1 cellular context compared by ENCODE assay signal in the genomic region with DNA sequence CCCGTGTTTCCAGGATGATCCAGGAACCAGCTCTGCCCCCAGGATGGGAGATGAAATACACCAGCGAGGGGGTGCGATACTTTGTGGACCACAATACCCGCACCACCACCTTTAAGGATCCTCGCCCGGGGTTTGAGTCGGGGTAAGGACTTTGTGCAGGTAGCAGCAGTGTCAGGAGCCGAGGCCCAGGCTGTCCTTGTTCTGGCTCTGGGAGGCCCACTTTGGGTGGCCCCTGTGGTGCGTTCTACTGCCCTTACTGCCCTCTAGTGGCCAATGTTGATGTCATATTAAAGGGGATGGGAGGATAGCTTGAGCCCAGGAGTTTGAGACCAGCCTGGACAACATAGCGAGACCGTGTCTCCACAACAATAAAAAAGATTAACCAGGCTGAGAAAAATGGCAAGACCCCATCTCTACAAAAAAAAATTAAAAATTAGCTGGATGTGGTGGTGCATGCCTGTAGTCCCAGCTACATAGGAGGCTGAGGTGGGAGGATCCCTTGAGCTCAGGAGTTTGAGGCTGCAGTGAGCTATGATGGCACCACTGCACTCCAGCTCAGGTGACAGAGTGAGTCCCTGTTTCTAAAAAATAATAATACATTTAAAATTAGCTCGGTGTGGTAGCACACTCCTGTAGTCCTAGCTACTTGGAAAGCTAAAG.
TF ChIP-seq lines count a peak whose summit lies in the region.

No MANE protein-coding gene starts in this region.

TF ChIP-seq in HepG2, 621 proteins besides CTCF, POLR2A, EP300 and RAD21 (continued from another document and continues in another):
- no peak for TF ChIP-seq ZNF503 (CRISPR knock-in tag; IDR thresholded peaks at IDR 0.05)
- 0 out of 2 replicates have a peak, but pooled peaks have one; percentile 61 for TF ChIP-seq ZNF414 (CRISPR knock-in tag; IDR thresholded peaks at IDR 0.05)
- TF ChIP-seq, protein P1, sequence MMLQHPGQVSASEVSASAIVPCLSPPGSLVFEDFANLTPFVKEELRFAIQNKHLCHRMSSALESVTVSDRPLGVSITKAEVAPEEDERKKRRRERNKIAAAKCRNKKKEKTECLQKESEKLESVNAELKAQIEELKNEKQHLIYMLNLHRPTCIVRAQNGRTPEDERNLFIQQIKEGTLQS (CRISPR knock-in tag; IDR thresholded peaks at IDR 0.05), result no peak
- TF ChIP-seq PRPF4 (IDR thresholded peaks at IDR 0.05; ENCODE audit: low read depth, low read length, poor library complexity, severe bottlenecking), result no peak
- TF ChIP-seq ZNF598 (CRISPR knock-in tag; IDR thresholded peaks at IDR 0.05; ENCODE audit: borderline replicate concordance), result no peak
- TF ChIP-seq NCOA1 (CRISPR knock-in tag; IDR thresholded peaks at IDR 0.05), result 0 out of 2 replicates have a peak, but pooled peaks have one; percentile 39
- TF ChIP-seq GFI1 (CRISPR knock-in tag; IDR thresholded peaks at IDR 0.05; ENCODE audit: borderline replicate concordance), result peak; percentile 97
- no peak for TF ChIP-seq LBX2 (CRISPR knock-in tag; IDR thresholded peaks at IDR 0.05; ENCODE audit: borderline replicate concordance)
- TF ChIP-seq RBM22 (optimal IDR thresholded peaks at IDR 0.05; ENCODE audit: low read length), result no peak
- TF ChIP-seq ZFP36L2 (CRISPR knock-in tag; IDR thresholded peaks at IDR 0.05), result no peak
- TF ChIP-seq, protein P2, sequence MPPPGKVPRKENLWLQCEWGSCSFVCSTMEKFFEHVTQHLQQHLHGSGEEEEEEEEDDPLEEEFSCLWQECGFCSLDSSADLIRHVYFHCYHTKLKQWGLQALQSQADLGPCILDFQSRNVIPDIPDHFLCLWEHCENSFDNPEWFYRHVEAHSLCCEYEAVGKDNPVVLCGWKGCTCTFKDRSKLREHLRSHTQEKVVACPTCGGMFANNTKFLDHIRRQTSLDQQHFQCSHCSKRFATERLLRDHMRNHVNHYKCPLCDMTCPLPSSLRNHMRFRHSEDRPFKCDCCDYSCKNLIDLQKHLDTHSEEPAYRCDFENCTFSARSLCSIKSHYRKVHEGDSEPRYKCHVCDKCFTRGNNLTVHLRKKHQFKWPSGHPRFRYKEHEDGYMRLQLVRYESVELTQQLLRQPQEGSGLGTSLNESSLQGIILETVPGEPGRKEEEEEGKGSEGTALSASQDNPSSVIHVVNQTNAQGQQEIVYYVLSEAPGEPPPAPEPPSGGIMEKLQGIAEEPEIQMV (CRISPR knock-in tag; IDR thresholded peaks at IDR 0.05; ENCODE audit: low read depth), result peak; percentile 45; the same call in 1 of the 2 replicates
- TF ChIP-seq TERF1 (CRISPR knock-in tag; IDR thresholded peaks at IDR 0.05), result no peak
- no peak for TF ChIP-seq ZNF3 (CRISPR knock-in tag; IDR thresholded peaks at IDR 0.05)
- TF ChIP-seq REPIN1 (CRISPR knock-in tag; IDR thresholded peaks at IDR 0.05; ENCODE audit: borderline replicate concordance, low read depth), result no peak
- no peak for TF ChIP-seq ZBTB8A (CRISPR knock-in tag; IDR thresholded peaks at IDR 0.05; ENCODE audit: borderline replicate concordance, low read depth)
- TF ChIP-seq FOXP1 (IDR thresholded peaks at IDR 0.05), result no peak
- no peak for TF ChIP-seq FOXP1 (CRISPR knock-in tag; IDR thresholded peaks at IDR 0.05)
- TF ChIP-seq PHF5A (CRISPR knock-in tag; IDR thresholded peaks at IDR 0.05; ENCODE audit: low read depth, unreplicated experiment), result no peak
- TF ChIP-seq, protein P3, sequence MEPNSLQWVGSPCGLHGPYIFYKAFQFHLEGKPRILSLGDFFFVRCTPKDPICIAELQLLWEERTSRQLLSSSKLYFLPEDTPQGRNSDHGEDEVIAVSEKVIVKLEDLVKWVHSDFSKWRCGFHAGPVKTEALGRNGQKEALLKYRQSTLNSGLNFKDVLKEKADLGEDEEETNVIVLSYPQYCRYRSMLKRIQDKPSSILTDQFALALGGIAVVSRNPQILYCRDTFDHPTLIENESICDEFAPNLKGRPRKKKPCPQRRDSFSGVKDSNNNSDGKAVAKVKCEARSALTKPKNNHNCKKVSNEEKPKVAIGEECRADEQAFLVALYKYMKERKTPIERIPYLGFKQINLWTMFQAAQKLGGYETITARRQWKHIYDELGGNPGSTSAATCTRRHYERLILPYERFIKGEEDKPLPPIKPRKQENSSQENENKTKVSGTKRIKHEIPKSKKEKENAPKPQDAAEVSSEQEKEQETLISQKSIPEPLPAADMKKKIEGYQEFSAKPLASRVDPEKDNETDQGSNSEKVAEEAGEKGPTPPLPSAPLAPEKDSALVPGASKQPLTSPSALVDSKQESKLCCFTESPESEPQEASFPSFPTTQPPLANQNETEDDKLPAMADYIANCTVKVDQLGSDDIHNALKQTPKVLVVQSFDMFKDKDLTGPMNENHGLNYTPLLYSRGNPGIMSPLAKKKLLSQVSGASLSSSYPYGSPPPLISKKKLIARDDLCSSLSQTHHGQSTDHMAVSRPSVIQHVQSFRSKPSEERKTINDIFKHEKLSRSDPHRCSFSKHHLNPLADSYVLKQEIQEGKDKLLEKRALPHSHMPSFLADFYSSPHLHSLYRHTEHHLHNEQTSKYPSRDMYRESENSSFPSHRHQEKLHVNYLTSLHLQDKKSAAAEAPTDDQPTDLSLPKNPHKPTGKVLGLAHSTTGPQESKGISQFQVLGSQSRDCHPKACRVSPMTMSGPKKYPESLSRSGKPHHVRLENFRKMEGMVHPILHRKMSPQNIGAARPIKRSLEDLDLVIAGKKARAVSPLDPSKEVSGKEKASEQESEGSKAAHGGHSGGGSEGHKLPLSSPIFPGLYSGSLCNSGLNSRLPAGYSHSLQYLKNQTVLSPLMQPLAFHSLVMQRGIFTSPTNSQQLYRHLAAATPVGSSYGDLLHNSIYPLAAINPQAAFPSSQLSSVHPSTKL (CRISPR knock-in tag; IDR thresholded peaks at IDR 0.05), result peak; percentile 17; the same call in 1 of the 2 replicates
- TF ChIP-seq, protein P4, sequence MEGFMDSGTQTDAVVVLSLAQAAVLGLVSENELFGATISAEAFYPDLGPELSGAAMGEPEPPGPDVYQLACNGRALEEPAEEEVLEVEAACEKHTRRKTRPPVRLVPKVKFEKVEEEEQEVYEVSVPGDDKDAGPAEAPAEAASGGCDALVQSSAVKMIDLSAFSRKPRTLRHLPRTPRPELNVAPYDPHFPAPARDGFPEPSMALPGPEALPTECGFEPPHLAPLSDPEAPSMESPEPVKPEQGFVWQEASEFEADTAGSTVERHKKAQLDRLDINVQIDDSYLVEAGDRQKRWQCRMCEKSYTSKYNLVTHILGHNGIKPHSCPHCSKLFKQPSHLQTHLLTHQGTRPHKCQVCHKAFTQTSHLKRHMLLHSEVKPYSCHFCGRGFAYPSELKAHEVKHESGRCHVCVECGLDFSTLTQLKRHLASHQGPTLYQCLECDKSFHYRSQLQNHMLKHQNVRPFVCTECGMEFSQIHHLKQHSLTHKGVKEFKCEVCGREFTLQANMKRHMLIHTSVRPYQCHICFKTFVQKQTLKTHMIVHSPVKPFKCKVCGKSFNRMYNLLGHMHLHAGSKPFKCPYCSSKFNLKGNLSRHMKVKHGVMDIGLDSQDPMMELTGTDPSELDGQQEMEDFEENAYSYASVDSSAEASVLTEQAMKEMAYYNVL (CRISPR knock-in tag; IDR thresholded peaks at IDR 0.05; ENCODE audit: borderline replicate concordance), result no peak
- no peak for TF ChIP-seq NCOR1 (IDR thresholded peaks at IDR 0.05; ENCODE audit: borderline replicate concordance, low read length)
- peak; percentile 71; the same call in 1 of the 2 replicates for TF ChIP-seq SALL2 (CRISPR knock-in tag; IDR thresholded peaks at IDR 0.05)
- TF ChIP-seq, protein P5, sequence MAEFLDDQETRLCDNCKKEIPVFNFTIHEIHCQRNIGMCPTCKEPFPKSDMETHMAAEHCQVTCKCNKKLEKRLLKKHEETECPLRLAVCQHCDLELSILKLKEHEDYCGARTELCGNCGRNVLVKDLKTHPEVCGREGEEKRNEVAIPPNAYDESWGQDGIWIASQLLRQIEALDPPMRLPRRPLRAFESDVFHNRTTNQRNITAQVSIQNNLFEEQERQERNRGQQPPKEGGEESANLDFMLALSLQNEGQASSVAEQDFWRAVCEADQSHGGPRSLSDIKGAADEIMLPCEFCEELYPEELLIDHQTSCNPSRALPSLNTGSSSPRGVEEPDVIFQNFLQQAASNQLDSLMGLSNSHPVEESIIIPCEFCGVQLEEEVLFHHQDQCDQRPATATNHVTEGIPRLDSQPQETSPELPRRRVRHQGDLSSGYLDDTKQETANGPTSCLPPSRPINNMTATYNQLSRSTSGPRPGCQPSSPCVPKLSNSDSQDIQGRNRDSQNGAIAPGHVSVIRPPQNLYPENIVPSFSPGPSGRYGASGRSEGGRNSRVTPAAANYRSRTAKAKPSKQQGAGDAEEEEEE (CRISPR knock-in tag; IDR thresholded peaks at IDR 0.05; ENCODE audit: borderline replicate concordance), result no peak
- 0 out of 2 replicates have a peak, but pooled peaks have one; percentile 48 for TF ChIP-seq ZNF350 (CRISPR knock-in tag; IDR thresholded peaks at IDR 0.05; ENCODE audit: borderline replicate concordance, low read depth)
- no peak for TF ChIP-seq BHLHE40 (IDR thresholded peaks at IDR 0.05; ENCODE audit: low read length)
- 0 out of 2 replicates have a peak, but pooled peaks have one; percentile 23 for TF ChIP-seq PITX1 (CRISPR knock-in tag; IDR thresholded peaks at IDR 0.05)
- TF ChIP-seq JUN (CRISPR knock-in tag; IDR thresholded peaks at IDR 0.05), result no peak
- no peak for TF ChIP-seq ZSCAN22 (CRISPR knock-in tag; IDR thresholded peaks at IDR 0.05)
- no peak for TF ChIP-seq KMT2A (CRISPR knock-in tag; IDR thresholded peaks at IDR 0.05)
- TF ChIP-seq TEAD2 (CRISPR knock-in tag; IDR thresholded peaks at IDR 0.05), result no peak
- no peak for TF ChIP-seq ZNF747 (CRISPR knock-in tag; IDR thresholded peaks at IDR 0.05; ENCODE audit: borderline replicate concordance)
- no peak for TF ChIP-seq STAT5B (CRISPR knock-in tag; IDR thresholded peaks at IDR 0.05)
- TF ChIP-seq CCDC6 (CRISPR knock-in tag; IDR thresholded peaks at IDR 0.05), result no peak
- no peak for TF ChIP-seq FOXK2 (IDR thresholded peaks at IDR 0.05)
- TF ChIP-seq MTF2 (CRISPR knock-in tag; IDR thresholded peaks at IDR 0.05; ENCODE audit: borderline replicate concordance), result 0 out of 2 replicates have a peak, but pooled peaks have one; percentile 21
- peak; percentile 65 for TF ChIP-seq ZNF501 (CRISPR knock-in tag; IDR thresholded peaks at IDR 0.05)
- TF ChIP-seq MIXL1 (CRISPR knock-in tag; IDR thresholded peaks at IDR 0.05), result 0 out of 2 replicates have a peak, but pooled peaks have one; percentile 20
- TF ChIP-seq, protein P6, sequence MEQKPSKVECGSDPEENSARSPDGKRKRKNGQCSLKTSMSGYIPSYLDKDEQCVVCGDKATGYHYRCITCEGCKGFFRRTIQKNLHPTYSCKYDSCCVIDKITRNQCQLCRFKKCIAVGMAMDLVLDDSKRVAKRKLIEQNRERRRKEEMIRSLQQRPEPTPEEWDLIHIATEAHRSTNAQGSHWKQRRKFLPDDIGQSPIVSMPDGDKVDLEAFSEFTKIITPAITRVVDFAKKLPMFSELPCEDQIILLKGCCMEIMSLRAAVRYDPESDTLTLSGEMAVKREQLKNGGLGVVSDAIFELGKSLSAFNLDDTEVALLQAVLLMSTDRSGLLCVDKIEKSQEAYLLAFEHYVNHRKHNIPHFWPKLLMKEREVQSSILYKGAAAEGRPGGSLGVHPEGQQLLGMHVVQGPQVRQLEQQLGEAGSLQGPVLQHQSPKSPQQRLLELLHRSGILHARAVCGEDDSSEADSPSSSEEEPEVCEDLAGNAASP (CRISPR knock-in tag; IDR thresholded peaks at IDR 0.05; ENCODE audit: borderline replicate concordance), result no peak
- TF ChIP-seq KLF9 (CRISPR knock-in tag; IDR thresholded peaks at IDR 0.05; ENCODE audit: low read depth), result no peak
- no peak for TF ChIP-seq SAP130 (CRISPR knock-in tag; IDR thresholded peaks at IDR 0.05; ENCODE audit: low read depth)
- TF ChIP-seq MAFF (IDR thresholded peaks at IDR 0.05; ENCODE audit: low read depth, low read length), result no peak
- TF ChIP-seq ETV6 (CRISPR knock-in tag; conservative IDR thresholded peaks at IDR 0.05), result no peak
- TF ChIP-seq BORCS8-MEF2B (CRISPR knock-in tag; IDR thresholded peaks at IDR 0.05), result no peak
- TF ChIP-seq ZNF589 (CRISPR knock-in tag; conservative IDR thresholded peaks at IDR 0.05), result no peak
- TF ChIP-seq AGO2 (optimal IDR thresholded peaks at IDR 0.05; ENCODE audit: low read depth, low read length), result no peak
- no peak for TF ChIP-seq ZNF597 (CRISPR knock-in tag; IDR thresholded peaks at IDR 0.05)
- no peak for TF ChIP-seq ZFP82 (CRISPR knock-in tag; IDR thresholded peaks at IDR 0.05; ENCODE audit: borderline replicate concordance)
- no peak for TF ChIP-seq ZNF30 (CRISPR knock-in tag; IDR thresholded peaks at IDR 0.05)
